Comparison of ENCODE assay signal across 9 cellular contexts in the genomic region with DNA sequence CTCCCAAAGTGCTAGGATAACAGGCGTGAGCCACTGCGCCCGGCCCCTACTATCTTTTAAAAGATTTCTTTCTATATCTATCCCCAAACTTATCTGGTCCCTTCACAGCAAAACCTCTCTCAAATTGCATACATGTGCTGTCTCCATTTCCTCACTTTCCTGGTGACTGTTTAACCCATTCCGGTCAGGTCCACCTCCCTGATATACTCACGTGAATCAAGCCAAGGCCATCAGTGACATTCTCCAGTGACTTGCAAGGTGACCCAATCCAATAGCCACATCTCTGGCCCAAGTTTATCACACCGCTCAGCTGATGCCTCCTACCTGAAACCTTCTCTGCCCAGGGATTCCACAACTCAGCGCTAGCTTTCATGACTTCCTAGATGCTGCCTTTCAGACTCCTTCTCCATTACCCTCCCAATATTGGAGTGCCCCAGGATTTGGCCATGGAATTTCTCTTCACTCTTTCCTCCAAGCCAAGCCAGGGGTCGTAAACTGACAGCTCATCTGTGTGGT. TPM values are rescaled to one million over a fixed set of nuclear protein-coding genes. Genes with fewer than 3 reads are reported as not detected.
DNase-seq lines count a peak whose midpoint lies in the region; ATAC-seq, FAIRE-seq and TF ChIP-seq lines count a peak whose summit lies in the region.
"Had no signal": no experiment of that assay in that cellular context is flagged by ENCODE, and none has a peak within 500 bp of the region (broad histone marks: within the 10 kb centered on the region; RNA-seq: fewer than 3 reads in every experiment).

No MANE protein-coding gene starts in this region.

- DNase-seq in GM12891 (ENCODE audit: insufficient read length, low spot score), result no peak
- DNase-seq in Peyer's patch, result no peak
- peak; percentile 24 to 42 for DNase-seq in erythroblast (lab: John Stamatoyannopoulos, UW)
- no peak for DNase-seq in H54 (ENCODE audit: insufficient read length, low spot score)
- no peak for DNase-seq in stimulated activated CD4-positive, alpha-beta T cell treated with anti-CD3 and anti-CD28 coated beads, Interleukin-2, amount 100 ng/mL, for 24 hours

- TF ChIP-seq CTCF in Peyer's patch (IDR thresholded peaks at IDR 0.05), result no peak

- no peaks in the 10 kb centered on the region for H3K27me3 ChIP-seq in Peyer's patch

- H3K36me3 ChIP-seq in Peyer's patch, result no peaks in the 10 kb centered on the region

- no peaks in the 10 kb centered on the region for H3K9me3 ChIP-seq in Peyer's patch

- TF ChIP-seq POLR2A in GM12891 (IDR thresholded peaks at IDR 0.05; ENCODE audit: low read depth, low read length) (no peak), Peyer's patch (IDR thresholded peaks at IDR 0.05) (no peak), erythroblast (IDR thresholded peaks at IDR 0.05; ENCODE audit: low read length) (no peak), H54 (IDR thresholded peaks at IDR 0.05; ENCODE audit: low read depth, low read length) (no peak)

- no peak overlapping the region for H3K4me3 ChIP-seq in Peyer's patch
- H3K4me3 ChIP-seq in skin epidermis, result peak overlapping the region in 1 of 7 experiments; percentile 93

- no peak for ATAC-seq in GM21717 (IDR thresholded peaks at IDR 0.05; ENCODE audit: unreplicated experiment)

- H3K4me1 ChIP-seq in Peyer's patch, result peaks cover 0 to 17% (median 5%) of the 10 kb centered on the region in 4 donors

- H3K27ac ChIP-seq in Peyer's patch, result peak overlapping the region in 3 of 4 donors; percentile 97 to 100 (median 99)
- H3K27ac ChIP-seq in skin epidermis, result peak overlapping the region in 18 of 21 experiments; percentile 96 to 100 (median 99)

- FAIRE-seq in GM12891 (lab: Jason Lieb, UNC), result peak; percentile 31
- FAIRE-seq in H54 (lab: Jason Lieb, UNC), result no peak
- FAIRE-seq: endometrium, HTR-8/SVneo had no signal

TF ChIP-seq in GM12891, 5 proteins besides CTCF, POLR2A, EP300 and RAD21:
- no peak for TF ChIP-seq POU2F2 (IDR thresholded peaks at IDR 0.05; ENCODE audit: low read depth, low read length)
- TF ChIP-seq TAF1 (IDR thresholded peaks at IDR 0.05; ENCODE audit: low read depth, low read length), result no peak
- TF ChIP-seq POLR2AphosphoS5 (IDR thresholded peaks at IDR 0.05; ENCODE audit: low read depth, low read length), result no peak
- no peak for TF ChIP-seq PAX5 (IDR thresholded peaks at IDR 0.05; ENCODE audit: insufficient read depth, low read length, severe bottlenecking)
- TF ChIP-seq SPI1 (IDR thresholded peaks at IDR 0.05; ENCODE audit: low read depth, low read length), result no peak

RNA-seq across cellular contexts. Expression of gene CTCF, which starts 1.4 kb away (rescaled TPM):
- 21.2 TPM for polyA plus RNA-seq in GM12891 (2012; ENCODE audit: low read depth, missing spikeins)
- total RNA-seq in Peyer's patch, result 10 to 100 TPM; 35.3 to 59.4 (median 42.7) TPM

RNA-seq across cellular contexts. Expression of gene RIPOR1, which starts 32.3 kb away (rescaled TPM):
- 11.4 TPM for polyA plus RNA-seq in GM12891 (2012; ENCODE audit: low read depth, missing spikeins)
- total RNA-seq in Peyer's patch, result 10 to 100 TPM; 10.5 to 70.1 (median 42.5) TPM

Comparison
In these comparisons a context has a peak if more than half of its experiments do, and no peak if none do; other contexts are left out.
1. DNase-seq: peak in erythroblast (2 of 2); none in GM12891 (single experiment), Peyer's patch (0 of 3), H54 (single experiment) and stimulated activated CD4-positive, alpha-beta T cell treated with anti-CD3 and anti-CD28 coated beads, Interleukin-2, amount 100 ng/mL, for 24 hours (0 of 2).